ENCODE assay signal across 8 cellular contexts in the genomic region with DNA sequence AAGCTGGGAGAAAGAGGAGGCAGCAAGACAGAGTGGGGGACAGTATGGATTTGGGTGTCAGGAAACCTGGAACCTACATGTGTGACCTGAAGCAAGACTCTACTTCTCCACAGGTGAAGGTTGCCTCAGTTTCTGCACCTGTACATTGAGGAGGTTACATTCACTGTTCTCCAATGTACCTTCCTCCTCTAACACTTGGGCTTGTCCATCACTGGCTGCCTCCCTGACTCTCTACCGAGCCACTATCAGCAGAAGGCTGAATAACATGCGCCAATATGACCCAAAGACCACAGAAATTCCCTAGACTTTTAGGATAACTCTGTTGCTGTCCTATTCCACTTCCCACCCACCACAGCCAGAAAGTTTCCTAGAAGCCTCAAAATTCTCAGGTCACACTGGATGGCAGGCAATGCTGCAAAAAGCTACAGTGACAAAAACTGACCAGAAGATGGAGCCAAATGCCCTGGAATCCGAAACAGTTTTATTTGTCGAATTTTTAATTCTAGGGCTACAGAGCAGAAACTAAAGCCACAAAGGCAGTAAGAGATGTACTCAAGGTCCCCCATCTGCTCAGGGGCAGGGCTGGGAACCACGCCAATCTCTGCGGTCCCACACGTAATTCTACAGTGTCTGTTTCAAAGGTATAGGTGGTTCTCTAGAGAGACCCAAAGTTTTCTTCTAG.
A peak's percentile ranks its signal among the peaks of the same experiment; 100 is the strongest.
DNase-seq lines count a peak whose midpoint lies in the region; ATAC-seq and TF ChIP-seq lines count a peak whose summit lies in the region.

No MANE protein-coding gene starts in this region.

- no peaks in the 10 kb centered on the region for H3K9me3 Mint-ChIP-seq in activated naive CD4-positive, alpha-beta T cell treated with anti-CD3 and anti-CD28 coated beads, Interleukin-2, amount 10 ng/mL, durations not matched to agents 7 days and 5 days

- H3K27ac ChIP-seq in gastrocnemius medialis: no peak overlapping the region

- no peak for TF ChIP-seq POLR2A in gastrocnemius medialis (IDR thresholded peaks at IDR 0.05)

- no peak overlapping the region for H3K27ac Mint-ChIP-seq in activated naive CD4-positive, alpha-beta T cell treated with anti-CD3 and anti-CD28 coated beads, Interleukin-2, amount 10 ng/mL, durations not matched to agents 7 days and 5 days

- H3K4me1 Mint-ChIP-seq in activated naive CD4-positive, alpha-beta T cell treated with anti-CD3 and anti-CD28 coated beads, Interleukin-2, amount 10 ng/mL, durations not matched to agents 7 days and 5 days: no peaks in the 10 kb centered on the region

- TF ChIP-seq CTCF in gastrocnemius medialis (IDR thresholded peaks at IDR 0.05 in 4 of 5, conservative IDR thresholded peaks at IDR 0.05 in 1 of 5): peak; percentile 29 to 56 (median 50)

- no peak overlapping the region for H3K4me3 Mint-ChIP-seq in activated naive CD4-positive, alpha-beta T cell treated with anti-CD3 and anti-CD28 coated beads, Interleukin-2, amount 10 ng/mL, durations not matched to agents 7 days and 5 days

- H3K4me3 ChIP-seq in HAP-1 (no peak overlapping the region), gastrocnemius medialis (no peak overlapping the region)

- peak; percentile 63 for ATAC-seq in Right ventricle myocardium superior (ENCODE audit: poor library complexity)
- no peak for ATAC-seq in gastrocnemius medialis

- intact Hi-C loops in Right ventricle myocardium superior (cut with DNase I): loop anchor here (10.0 kb wide), 1 partner anchor 201 kb away; no protein-coding TSS in a partner anchor
- intact Hi-C loops in gastrocnemius medialis (cut with DNase I; ENCODE audit: low total_unique reads): loop anchor here (5.0 to 10.0 kb wide), 2 partner anchors 213 to 431 kb away; no protein-coding TSS in a partner anchor

- H3K4me1 ChIP-seq in HAP-1: no peaks in the 10 kb centered on the region
- H3K4me1 ChIP-seq in gastrocnemius medialis: no peaks in the 10 kb centered on the region

- DNase-seq in stimulated activated CD4-positive, alpha-beta T cell treated with anti-CD3 and anti-CD28 coated beads, Interleukin-1b, Interleukin-23, amount 100 ng/mL, for 48 hours: peak; percentile 13
- DNase-seq in stimulated activated CD4-positive, alpha-beta T cell treated with anti-CD3 and anti-CD28 coated beads, Interleukin-4, amount 100 ng/mL, for 1 hour: no peak
- DNase-seq in HAP-1 (ENCODE audit: low spot score in 2 of 2) (peak; percentile 29 to 54), NCI-H146 treated with DMSO at 0.1 percent for 48 hours (lab: John Stamatoyannopoulos, UW; ENCODE audit: unreplicated experiment) (peak; percentile 2), Right ventricle myocardium superior (no peak), gastrocnemius medialis (no peak), KG1 (lab: John Stamatoyannopoulos, UW) (no peak)
- DNase-seq in activated naive CD4-positive, alpha-beta T cell treated with anti-CD3 and anti-CD28 coated beads, Interleukin-2, amount 10 ng/mL, durations not matched to agents 7 days and 5 days: peak; percentile 56

- H3K27me3 ChIP-seq in HAP-1 (ENCODE audit: low read depth) (peaks cover 11% of the 10 kb centered on the region; the same call in 1 of the 2 replicates), gastrocnemius medialis (no peaks in the 10 kb centered on the region)

- peaks cover 34% of the 10 kb centered on the region for H3K27me3 Mint-ChIP-seq in activated naive CD4-positive, alpha-beta T cell treated with anti-CD3 and anti-CD28 coated beads, Interleukin-2, amount 10 ng/mL, durations not matched to agents 7 days and 5 days

- no peaks in the 10 kb centered on the region for H3K36me3 ChIP-seq in HAP-1 (replicated peaks)
- no peaks in the 10 kb centered on the region for H3K36me3 ChIP-seq in gastrocnemius medialis

- in situ Hi-C loops in HAP-1 (cut with MboI; ENCODE audit: low sequenced_read_pairs) (no loop called here), gastrocnemius medialis (cut with MboI; ENCODE audit: low sequenced_read_pairs in 4 of 4) (loop anchor here in 3 of 4 donors (25.0 kb wide), 4 partner anchors 462 to 1437 kb away; a partner anchor contains a TSS)

- CTCF ChIA-PET in activated naive CD4-positive, alpha-beta T cell treated with anti-CD3 and anti-CD28 coated beads, Interleukin-2, amount 10 ng/mL, durations not matched to agents 7 days and 5 days (lab: Charles Lee): interaction anchor here (0.9 to 3.7 kb wide), 22 partner anchors 9 to 1412 kb away, joined by 3 to 32 read pairs (median 4); a partner anchor contains a TSS

- no peaks in the 10 kb centered on the region for H3K36me3 Mint-ChIP-seq in activated naive CD4-positive, alpha-beta T cell treated with anti-CD3 and anti-CD28 coated beads, Interleukin-2, amount 10 ng/mL, durations not matched to agents 7 days and 5 days

- H3K9me3 ChIP-seq in HAP-1 (no peaks in the 10 kb centered on the region), gastrocnemius medialis (no peaks in the 10 kb centered on the region)

Comparison
In these comparisons a context has a peak if more than half of its experiments do, and no peak if none do; other contexts are left out.
1. DNase-seq: peak in stimulated activated CD4-positive, alpha-beta T cell treated with anti-CD3 and anti-CD28 coated beads, Interleukin-1b, Interleukin-23, amount 100 ng/mL, for 48 hours (single experiment), HAP-1 (2 of 2), NCI-H146 treated with DMSO at 0.1 percent for 48 hours (single experiment) and activated naive CD4-positive, alpha-beta T cell treated with anti-CD3 and anti-CD28 coated beads, Interleukin-2, amount 10 ng/mL, durations not matched to agents 7 days and 5 days (single experiment); none in stimulated activated CD4-positive, alpha-beta T cell treated with anti-CD3 and anti-CD28 coated beads, Interleukin-4, amount 100 ng/mL, for 1 hour (single experiment), Right ventricle myocardium superior (single experiment), gastrocnemius medialis (0 of 2) and KG1 (single experiment).